11 cellular contexts compared by ENCODE assay signal in genomic region chr15:58666957-58667356, GRCh38.
DNase-seq lines count a peak whose midpoint lies in the region; ATAC-seq and TF ChIP-seq lines count a peak whose summit lies in the region.
"Had no signal": no experiment of that assay in that cellular context is flagged by ENCODE, and none has a peak within 500 bp of the region (broad histone marks: within the 10 kb centered on the region; RNA-seq: fewer than 3 reads in every experiment).

No MANE protein-coding gene starts in this region.

- intact Hi-C loops in sciatic nerve (cut with DNase I) = no loop called here

- H4K20me1 ChIP-seq in GM23248 (ENCODE audit: insufficient read depth) = no peaks in the 10 kb centered on the region; the same call in none of the 2 replicates

- no peak for TF ChIP-seq CTCF in fibroblast of pulmonary artery (IDR thresholded peaks at IDR 0.05; ENCODE audit: low read length, missing control alignments)

- H2AFZ ChIP-seq in GM23248 = no peak overlapping the region

- DNase-seq in GM23248 = peak; percentile 58
- DNase-seq in adipocyte (ENCODE audit: low read depth) = peak; percentile 65
- peak; percentile 52 for DNase-seq in fibroblast of pulmonary artery (ENCODE audit: low read depth)
- DNase-seq in sciatic nerve (ENCODE audit: low spot score) = no peak
- no peak for DNase-seq in ACHN
- DNase-seq: activated CD8-positive, alpha-beta memory T cell treated with anti-CD3 and anti-CD28 coated beads, Interleukin-2, amount 10 ng/mL, durations not matched to agents 7 days and 5 days; Peyer's patch; stimulated activated CD4-positive, alpha-beta T cell treated with anti-CD3 and anti-CD28 coated beads, Interleukin-15, amount 100 ng/mL, for 24 hours had no signal

- peak; percentile 53 for ATAC-seq in sciatic nerve
- no peak for ATAC-seq in GM21737 (IDR thresholded peaks at IDR 0.05; ENCODE audit: unreplicated experiment)
- no peak for ATAC-seq in GM18520 (IDR thresholded peaks at IDR 0.05; ENCODE audit: unreplicated experiment)
- ATAC-seq: activated CD8-positive, alpha-beta memory T cell treated with anti-CD3 and anti-CD28 coated beads, Interleukin-2, amount 10 ng/mL, durations not matched to agents 7 days and 5 days had no signal

- H3K27ac ChIP-seq in GM23248 = no peak overlapping the region
- H3K27ac ChIP-seq: epithelial cell of prostate, Peyer's patch had no signal

- H3K79me2 ChIP-seq in GM23248 (ENCODE audit: insufficient read depth) = peaks cover 71% of the 10 kb centered on the region

- H3K36me3 ChIP-seq in GM23248 (ENCODE audit: low read depth) (peaks cover 17% of the 10 kb centered on the region), adipocyte (ENCODE audit: control insufficient read depth, insufficient read depth, low read length, severe bottlenecking) (peaks cover 31% of the 10 kb centered on the region)

- no peak overlapping the region for H3K4me3 ChIP-seq in GM23248
- no peak overlapping the region for H3K4me3 ChIP-seq in adipocyte (ENCODE audit: low read length)
- no peak overlapping the region for H3K4me3 ChIP-seq in fibroblast of pulmonary artery (replicated peaks; ENCODE audit: low read depth, low read length)
- H3K4me3 ChIP-seq: Peyer's patch had no signal

- 4 to 9% methylated on average over 1 of the region's 1 CpG for WGBS in GM23248 (ENCODE audit: low coverage in 1 of 2, low lambda C conversion rate in 2 of 2, missing lambda C conversion rate in 2 of 2), 2 experiments

- no peaks in the 10 kb centered on the region; the same call in 1 of the 2 replicates for H3F3A ChIP-seq in GM23248 (ENCODE audit: insufficient read depth)

- H3K9ac ChIP-seq in GM23248 (no peak overlapping the region), adipocyte (ENCODE audit: low read length) (no peak overlapping the region)

- H3K9me3 ChIP-seq in GM23248 (ENCODE audit: low read depth) (no peaks in the 10 kb centered on the region), adipocyte (ENCODE audit: control insufficient read depth, low read length) (no peaks in the 10 kb centered on the region)
- H3K9me3 ChIP-seq: Peyer's patch had no signal

- H3K9me2 ChIP-seq in GM23248 (ENCODE audit: insufficient read depth) = no peaks in the 10 kb centered on the region

- H3K4me1 ChIP-seq in GM23248 (ENCODE audit: insufficient read depth) = peaks cover 8% of the 10 kb centered on the region
- H3K4me1 ChIP-seq in adipocyte (ENCODE audit: control insufficient read depth, insufficient read depth, low read length) = peaks cover 9% of the 10 kb centered on the region
- H3K4me1 ChIP-seq: Peyer's patch had no signal

- H3K27me3 ChIP-seq in GM23248 (replicated peaks; ENCODE audit: insufficient read depth) (no peaks in the 10 kb centered on the region), adipocyte (replicated peaks; ENCODE audit: control insufficient read depth, insufficient read depth, low read length) (no peaks in the 10 kb centered on the region)
- H3K27me3 ChIP-seq: Peyer's patch had no signal

- in situ Hi-C loops in GM23248 (cut with MboI) (no loop called here), ACHN (cut with HindIII; ENCODE audit: low pct_ligation_motif_present, low pct_unique_long_range_greater_than_20kb, low sequenced_read_pairs) (no loop called here)

- peak overlapping the region; percentile 9 for H3K4me2 ChIP-seq in GM23248 (ENCODE audit: unreplicated experiment)

Comparison
In these comparisons a context has a peak if more than half of its experiments do, and no peak if none do; other contexts are left out.
1. DNase-seq: peak in GM23248 (single experiment), adipocyte (single experiment) and fibroblast of pulmonary artery (single experiment); none in sciatic nerve (single experiment) and ACHN (single experiment).